In genomic region chr5:95554331-95554646, GRCh38 we compare ENCODE assay signal across 1 cellular context.
TF ChIP-seq lines count a peak whose summit lies in the region.

No MANE protein-coding gene starts in this region.

TF ChIP-seq in K562, 482 proteins besides CTCF, POLR2A, EP300 and RAD21 (continued from another document and continues in another):
- TF ChIP-seq, protein P1, sequence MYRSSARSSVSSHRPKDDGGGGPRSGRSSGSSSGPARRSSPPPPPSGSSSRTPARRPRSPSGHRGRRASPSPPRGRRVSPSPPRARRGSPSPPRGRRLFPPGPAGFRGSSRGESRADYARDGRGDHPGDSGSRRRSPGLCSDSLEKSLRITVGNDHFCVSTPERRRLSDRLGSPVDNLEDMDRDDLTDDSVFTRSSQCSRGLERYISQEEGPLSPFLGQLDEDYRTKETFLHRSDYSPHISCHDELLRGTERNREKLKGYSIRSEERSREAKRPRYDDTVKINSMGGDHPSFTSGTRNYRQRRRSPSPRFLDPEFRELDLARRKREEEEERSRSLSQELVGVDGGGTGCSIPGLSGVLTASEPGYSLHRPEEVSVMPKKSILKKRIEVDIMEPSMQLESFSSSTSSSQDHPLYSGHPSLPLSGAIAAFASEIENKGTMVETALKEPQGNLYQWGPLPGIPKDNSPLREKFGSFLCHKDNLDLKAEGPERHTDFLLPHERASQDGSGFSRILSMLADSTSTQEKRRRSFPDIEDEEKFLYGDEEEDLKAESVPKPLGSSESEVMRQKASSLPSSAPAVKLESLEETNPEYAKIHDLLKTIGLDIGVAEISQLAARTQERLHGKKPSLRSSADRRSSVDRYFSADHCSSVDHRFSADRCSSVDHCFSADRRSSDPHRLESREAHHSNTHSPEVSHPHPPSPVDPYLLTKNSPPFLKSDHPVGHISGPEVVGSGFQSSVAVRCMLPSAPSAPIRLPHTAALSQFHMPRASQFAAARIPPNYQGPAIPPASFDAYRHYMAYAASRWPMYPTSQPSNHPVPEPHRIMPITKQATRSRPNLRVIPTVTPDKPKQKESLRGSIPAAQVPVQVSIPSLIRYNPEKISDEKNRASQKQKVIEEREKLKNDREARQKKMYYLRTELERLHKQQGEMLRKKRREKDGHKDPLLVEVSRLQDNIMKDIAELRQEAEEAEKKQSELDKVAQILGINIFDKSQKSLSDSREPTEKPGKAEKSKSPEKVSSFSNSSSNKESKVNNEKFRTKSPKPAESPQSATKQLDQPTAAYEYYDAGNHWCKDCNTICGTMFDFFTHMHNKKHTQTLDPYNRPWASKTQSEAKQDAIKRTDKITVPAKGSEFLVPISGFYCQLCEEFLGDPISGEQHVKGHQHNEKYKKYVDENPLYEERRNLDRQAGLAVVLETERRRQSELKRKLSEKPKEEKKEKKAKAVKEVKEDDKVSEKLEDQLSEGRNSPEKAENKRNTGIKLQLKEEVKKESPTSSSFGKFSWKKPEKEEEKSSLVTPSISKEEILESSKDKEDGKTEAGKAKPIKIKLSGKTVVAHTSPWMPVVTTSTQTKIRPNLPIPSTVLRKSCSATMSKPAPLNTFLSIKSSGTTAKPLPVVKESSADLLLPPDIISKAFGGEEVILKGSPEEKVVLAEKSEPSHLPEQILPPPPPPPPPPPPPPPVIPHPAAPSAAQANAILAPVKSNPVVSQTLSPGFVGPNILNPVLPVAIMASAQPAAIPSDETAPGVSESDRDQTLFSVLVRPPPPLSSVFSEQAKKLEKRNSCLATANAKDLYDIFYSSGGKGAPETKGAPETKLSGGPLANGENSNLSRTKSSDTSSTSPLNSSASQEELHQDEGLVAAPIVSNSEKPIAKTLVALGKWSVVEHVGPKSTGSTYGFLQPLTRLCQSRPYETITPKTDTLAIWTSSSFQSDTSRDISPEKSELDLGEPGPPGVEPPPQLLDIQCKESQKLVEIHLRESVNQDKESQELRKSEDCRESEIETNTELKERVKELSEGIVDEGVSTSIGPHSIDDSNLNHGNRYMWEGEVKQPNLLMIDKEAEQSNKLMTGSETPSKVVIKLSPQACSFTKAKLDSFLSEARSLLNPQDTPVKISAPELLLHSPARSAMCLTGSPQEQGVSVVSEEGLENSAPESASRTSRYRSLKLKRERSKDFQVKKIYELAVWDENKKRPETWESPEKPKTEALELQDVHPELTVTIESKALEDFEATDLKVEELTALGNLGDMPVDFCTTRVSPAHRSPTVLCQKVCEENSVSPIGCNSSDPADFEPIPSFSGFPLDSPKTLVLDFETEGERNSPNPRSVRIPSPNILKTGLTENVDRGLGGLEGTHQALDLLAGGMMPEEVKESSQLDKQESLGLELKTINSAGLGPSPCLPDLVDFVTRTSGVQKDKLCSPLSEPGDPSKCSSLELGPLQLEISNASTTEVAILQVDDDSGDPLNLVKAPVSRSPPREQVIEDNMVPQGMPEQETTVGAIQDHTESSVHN (IDR thresholded peaks at IDR 0.05; ENCODE audit: borderline replicate concordance in 1 of 2, low read depth in 1 of 2), result no peak
- TF ChIP-seq KAT8 (IDR thresholded peaks at IDR 0.05; ENCODE audit: low read depth) (no peak), KDM4B (IDR thresholded peaks at IDR 0.05; ENCODE audit: borderline replicate concordance in 2 of 2, low read depth in 1 of 2) (no peak), SMARCA4 (IDR thresholded peaks at IDR 0.05) (peak; percentile 42), ZNF707 (CRISPR knock-in tag; conservative IDR thresholded peaks at IDR 0.05) (no peak), MAZ (CRISPR knock-in tag; conservative IDR thresholded peaks at IDR 0.05 in 1 of 2, IDR thresholded peaks at IDR 0.05 in 1 of 2) (no peak), FOXA3 (CRISPR knock-in tag; conservative IDR thresholded peaks at IDR 0.05 in 1 of 2, IDR thresholded peaks at IDR 0.05 in 1 of 2) (0 out of 4 replicates have a peak, but pooled peaks of 1 of the 2 experiments have one; percentile 10), HDAC2 (IDR thresholded peaks at IDR 0.05) (peak; percentile 78; the same call in 1 of the 2 replicates), HDAC3 (IDR thresholded peaks at IDR 0.05; ENCODE audit: borderline replicate concordance, partially characterized antibody) (no peak), GATAD2A (IDR thresholded peaks at IDR 0.05) (0 out of 2 replicates have a peak, but pooled peaks have one; percentile 41), SNAPC5 (CRISPR knock-in tag; IDR thresholded peaks at IDR 0.05) (no peak), GMEB1 (CRISPR knock-in tag; IDR thresholded peaks at IDR 0.05) (no peak), ZNF445 (CRISPR knock-in tag; IDR thresholded peaks at IDR 0.05; ENCODE audit: low read depth) (no peak), BCL6 (CRISPR knock-in tag; IDR thresholded peaks at IDR 0.05) (no peak), CHD2 (IDR thresholded peaks at IDR 0.05; ENCODE audit: low read depth, low read length) (no peak), SOX6 (IDR thresholded peaks at IDR 0.05) (no peak), ASH1L (IDR thresholded peaks at IDR 0.05; ENCODE audit: borderline replicate concordance, low read depth, partially characterized antibody) (no peak), MTA2 (IDR thresholded peaks at IDR 0.05; ENCODE audit: low read depth) (no peak), ZNF232 (CRISPR knock-in tag; IDR thresholded peaks at IDR 0.05) (no peak), COPS2 (conservative IDR thresholded peaks at IDR 0.05) (no peak), HNRNPH1 (optimal IDR thresholded peaks at IDR 0.05; ENCODE audit: low read depth, low read length) (no peak), NCOR1 (IDR thresholded peaks at IDR 0.05) (no peak), ZNF347 (CRISPR knock-in tag; IDR thresholded peaks at IDR 0.05; ENCODE audit: low read depth) (no peak), EZH2 (IDR thresholded peaks at IDR 0.05; ENCODE audit: borderline replicate concordance, low read depth, low read length) (no peak), SMAD4 (CRISPR knock-in tag; conservative IDR thresholded peaks at IDR 0.05) (no peak; the same call in 1 of the 2 replicates), PHF20 (IDR thresholded peaks at IDR 0.05; ENCODE audit: partially characterized antibody) (no peak), ARID1B (IDR thresholded peaks at IDR 0.05) (peak; percentile 7; the same call in 1 of the 2 replicates), DIDO1 (tag; IDR thresholded peaks at IDR 0.05; ENCODE audit: low read depth) (no peak), DNMT1 (IDR thresholded peaks at IDR 0.05) (no peak), PML (IDR thresholded peaks at IDR 0.05; ENCODE audit: low read length) (no peak), ZNF408 (CRISPR knock-in tag; IDR thresholded peaks at IDR 0.05; ENCODE audit: low read depth) (no peak), ELF2 (CRISPR knock-in tag; IDR thresholded peaks at IDR 0.05) (no peak), SP2 (IDR thresholded peaks at IDR 0.05; ENCODE audit: extremely low read depth, low read depth, low read length, poor library complexity, severe bottlenecking) (no peak), ETV6 (IDR thresholded peaks at IDR 0.05; ENCODE audit: borderline replicate concordance in 1 of 2, low read depth in 2 of 2, low read length in 1 of 2) (no peak), ETV6 (CRISPR knock-in tag; IDR thresholded peaks at IDR 0.05; ENCODE audit: borderline replicate concordance) (no peak), RBM25 (IDR thresholded peaks at IDR 0.05; ENCODE audit: low read depth, low read length, severe bottlenecking) (no peak), NBN (IDR thresholded peaks at IDR 0.05; ENCODE audit: low read depth) (peak; percentile 77; the same call in 1 of the 2 replicates), TOE1 (IDR thresholded peaks at IDR 0.05; ENCODE audit: borderline replicate concordance) (no peak), TOE1 (CRISPR knock-in tag; IDR thresholded peaks at IDR 0.05; ENCODE audit: borderline replicate concordance, low read depth) (no peak), TSC22D4 (tag; IDR thresholded peaks at IDR 0.05) (no peak), FOXA1 (IDR thresholded peaks at IDR 0.05; ENCODE audit: borderline replicate concordance) (no peak)
- TF ChIP-seq, protein P2, sequence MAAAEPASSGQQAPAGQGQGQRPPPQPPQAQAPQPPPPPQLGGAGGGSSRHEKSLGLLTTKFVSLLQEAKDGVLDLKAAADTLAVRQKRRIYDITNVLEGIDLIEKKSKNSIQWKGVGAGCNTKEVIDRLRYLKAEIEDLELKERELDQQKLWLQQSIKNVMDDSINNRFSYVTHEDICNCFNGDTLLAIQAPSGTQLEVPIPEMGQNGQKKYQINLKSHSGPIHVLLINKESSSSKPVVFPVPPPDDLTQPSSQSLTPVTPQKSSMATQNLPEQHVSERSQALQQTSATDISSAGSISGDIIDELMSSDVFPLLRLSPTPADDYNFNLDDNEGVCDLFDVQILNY (CRISPR knock-in tag; IDR thresholded peaks at IDR 0.05), result no peak
- TF ChIP-seq, protein P3, sequence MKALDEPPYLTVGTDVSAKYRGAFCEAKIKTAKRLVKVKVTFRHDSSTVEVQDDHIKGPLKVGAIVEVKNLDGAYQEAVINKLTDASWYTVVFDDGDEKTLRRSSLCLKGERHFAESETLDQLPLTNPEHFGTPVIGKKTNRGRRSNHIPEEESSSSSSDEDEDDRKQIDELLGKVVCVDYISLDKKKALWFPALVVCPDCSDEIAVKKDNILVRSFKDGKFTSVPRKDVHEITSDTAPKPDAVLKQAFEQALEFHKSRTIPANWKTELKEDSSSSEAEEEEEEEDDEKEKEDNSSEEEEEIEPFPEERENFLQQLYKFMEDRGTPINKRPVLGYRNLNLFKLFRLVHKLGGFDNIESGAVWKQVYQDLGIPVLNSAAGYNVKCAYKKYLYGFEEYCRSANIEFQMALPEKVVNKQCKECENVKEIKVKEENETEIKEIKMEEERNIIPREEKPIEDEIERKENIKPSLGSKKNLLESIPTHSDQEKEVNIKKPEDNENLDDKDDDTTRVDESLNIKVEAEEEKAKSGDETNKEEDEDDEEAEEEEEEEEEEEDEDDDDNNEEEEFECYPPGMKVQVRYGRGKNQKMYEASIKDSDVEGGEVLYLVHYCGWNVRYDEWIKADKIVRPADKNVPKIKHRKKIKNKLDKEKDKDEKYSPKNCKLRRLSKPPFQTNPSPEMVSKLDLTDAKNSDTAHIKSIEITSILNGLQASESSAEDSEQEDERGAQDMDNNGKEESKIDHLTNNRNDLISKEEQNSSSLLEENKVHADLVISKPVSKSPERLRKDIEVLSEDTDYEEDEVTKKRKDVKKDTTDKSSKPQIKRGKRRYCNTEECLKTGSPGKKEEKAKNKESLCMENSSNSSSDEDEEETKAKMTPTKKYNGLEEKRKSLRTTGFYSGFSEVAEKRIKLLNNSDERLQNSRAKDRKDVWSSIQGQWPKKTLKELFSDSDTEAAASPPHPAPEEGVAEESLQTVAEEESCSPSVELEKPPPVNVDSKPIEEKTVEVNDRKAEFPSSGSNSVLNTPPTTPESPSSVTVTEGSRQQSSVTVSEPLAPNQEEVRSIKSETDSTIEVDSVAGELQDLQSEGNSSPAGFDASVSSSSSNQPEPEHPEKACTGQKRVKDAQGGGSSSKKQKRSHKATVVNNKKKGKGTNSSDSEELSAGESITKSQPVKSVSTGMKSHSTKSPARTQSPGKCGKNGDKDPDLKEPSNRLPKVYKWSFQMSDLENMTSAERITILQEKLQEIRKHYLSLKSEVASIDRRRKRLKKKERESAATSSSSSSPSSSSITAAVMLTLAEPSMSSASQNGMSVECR (CRISPR knock-in tag; IDR thresholded peaks at IDR 0.05), result no peak
- TF ChIP-seq, protein P4, sequence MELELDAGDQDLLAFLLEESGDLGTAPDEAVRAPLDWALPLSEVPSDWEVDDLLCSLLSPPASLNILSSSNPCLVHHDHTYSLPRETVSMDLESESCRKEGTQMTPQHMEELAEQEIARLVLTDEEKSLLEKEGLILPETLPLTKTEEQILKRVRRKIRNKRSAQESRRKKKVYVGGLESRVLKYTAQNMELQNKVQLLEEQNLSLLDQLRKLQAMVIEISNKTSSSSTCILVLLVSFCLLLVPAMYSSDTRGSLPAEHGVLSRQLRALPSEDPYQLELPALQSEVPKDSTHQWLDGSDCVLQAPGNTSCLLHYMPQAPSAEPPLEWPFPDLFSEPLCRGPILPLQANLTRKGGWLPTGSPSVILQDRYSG (tag; conservative IDR thresholded peaks at IDR 0.05; ENCODE audit: low read depth), result no peak
- TF ChIP-seq, protein P5, sequence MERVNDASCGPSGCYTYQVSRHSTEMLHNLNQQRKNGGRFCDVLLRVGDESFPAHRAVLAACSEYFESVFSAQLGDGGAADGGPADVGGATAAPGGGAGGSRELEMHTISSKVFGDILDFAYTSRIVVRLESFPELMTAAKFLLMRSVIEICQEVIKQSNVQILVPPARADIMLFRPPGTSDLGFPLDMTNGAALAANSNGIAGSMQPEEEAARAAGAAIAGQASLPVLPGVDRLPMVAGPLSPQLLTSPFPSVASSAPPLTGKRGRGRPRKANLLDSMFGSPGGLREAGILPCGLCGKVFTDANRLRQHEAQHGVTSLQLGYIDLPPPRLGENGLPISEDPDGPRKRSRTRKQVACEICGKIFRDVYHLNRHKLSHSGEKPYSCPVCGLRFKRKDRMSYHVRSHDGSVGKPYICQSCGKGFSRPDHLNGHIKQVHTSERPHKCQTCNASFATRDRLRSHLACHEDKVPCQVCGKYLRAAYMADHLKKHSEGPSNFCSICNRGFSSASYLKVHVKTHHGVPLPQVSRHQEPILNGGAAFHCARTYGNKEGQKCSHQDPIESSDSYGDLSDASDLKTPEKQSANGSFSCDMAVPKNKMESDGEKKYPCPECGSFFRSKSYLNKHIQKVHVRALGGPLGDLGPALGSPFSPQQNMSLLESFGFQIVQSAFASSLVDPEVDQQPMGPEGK (CRISPR knock-in tag; IDR thresholded peaks at IDR 0.05; ENCODE audit: borderline replicate concordance), result no peak
- TF ChIP-seq, protein P6, sequence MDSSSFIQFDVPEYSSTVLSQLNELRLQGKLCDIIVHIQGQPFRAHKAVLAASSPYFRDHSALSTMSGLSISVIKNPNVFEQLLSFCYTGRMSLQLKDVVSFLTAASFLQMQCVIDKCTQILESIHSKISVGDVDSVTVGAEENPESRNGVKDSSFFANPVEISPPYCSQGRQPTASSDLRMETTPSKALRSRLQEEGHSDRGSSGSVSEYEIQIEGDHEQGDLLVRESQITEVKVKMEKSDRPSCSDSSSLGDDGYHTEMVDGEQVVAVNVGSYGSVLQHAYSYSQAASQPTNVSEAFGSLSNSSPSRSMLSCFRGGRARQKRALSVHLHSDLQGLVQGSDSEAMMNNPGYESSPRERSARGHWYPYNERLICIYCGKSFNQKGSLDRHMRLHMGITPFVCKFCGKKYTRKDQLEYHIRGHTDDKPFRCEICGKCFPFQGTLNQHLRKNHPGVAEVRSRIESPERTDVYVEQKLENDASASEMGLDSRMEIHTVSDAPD (CRISPR knock-in tag; IDR thresholded peaks at IDR 0.05), result no peak
